Comparison of ENCODE assay signal across 26 cellular contexts in genomic region chr2:199874209-199874608, GRCh38. TPM values are rescaled to one million over a fixed set of nuclear protein-coding genes. Genes with fewer than 3 reads are reported as not detected.
DNase-seq lines count a peak whose midpoint lies in the region; ATAC-seq, FAIRE-seq and TF ChIP-seq lines count a peak whose summit lies in the region.
"Had no signal": no experiment of that assay in that cellular context is flagged by ENCODE, and none has a peak within 500 bp of the region (broad histone marks: within the 10 kb centered on the region; RNA-seq: fewer than 3 reads in every experiment).

No MANE protein-coding gene starts in this region.

- no peaks in the 10 kb centered on the region for H3K36me3 ChIP-seq in HepG2 (replicated peaks in 1 of 2; ENCODE audit: control insufficient read depth in 1 of 2, insufficient read depth in 2 of 2, low read length in 2 of 2)
- no peaks in the 10 kb centered on the region for H3K36me3 ChIP-seq in right lobe of liver
- H3K36me3 ChIP-seq in HEK293 (ENCODE audit: control insufficient read depth in 2 of 2, insufficient read depth in 1 of 2, low read length in 2 of 2): no peaks in the 10 kb centered on the region
- no peaks in the 10 kb centered on the region for H3K36me3 ChIP-seq in K562 (ENCODE audit: control insufficient read depth, insufficient read depth, low read length)
- no peaks in the 10 kb centered on the region for H3K36me3 ChIP-seq in small intestine (ENCODE audit: control insufficient read depth in 2 of 2, insufficient read depth in 2 of 2, low read length in 2 of 2)
- H3K36me3 ChIP-seq: BE2C had no signal

- H3K27me3 ChIP-seq in HepG2 (ENCODE audit: control insufficient read depth in 1 of 2, insufficient read depth in 2 of 2, low read length in 2 of 2) (no peaks in the 10 kb centered on the region; a peak in 1 of 5 replicates), right lobe of liver (no peaks in the 10 kb centered on the region), K562 (ENCODE audit: control insufficient read depth in 2 of 2, insufficient read depth in 2 of 2, low read length in 2 of 2) (no peaks in the 10 kb centered on the region), small intestine (ENCODE audit: control insufficient read depth in 2 of 2, insufficient read depth in 2 of 2, low read length in 2 of 2) (peaks cover 0 to 3% of the 10 kb centered on the region in 2 donors)
- H3K27me3 ChIP-seq: BE2C, BLaER1 had no signal

- H2AFZ ChIP-seq in HepG2 (ENCODE audit: low read length) (no peak overlapping the region), K562 (ENCODE audit: low read depth, low read length) (no peak overlapping the region)

- no peak overlapping the region for H3K27ac ChIP-seq in HepG2 (ENCODE audit: extremely low read length, insufficient read depth, low read length)
- H3K27ac ChIP-seq in right lobe of liver: no peak overlapping the region
- H3K27ac ChIP-seq in HEK293 (ENCODE audit: extremely low read depth, low read depth, low read length): no peak overlapping the region
- no peak overlapping the region for H3K27ac ChIP-seq in K562 (ENCODE audit: extremely low read depth, low read depth, low read length)
- H3K27ac ChIP-seq in small intestine (ENCODE audit: low read depth in 1 of 2, low read length in 1 of 2): no peak overlapping the region
- H3K27ac ChIP-seq: 22Rv1, BLaER1 had no signal

- no TSS peak for BruUV-seq in HepG2 (replicated peaks; lab: Mats Ljungman, UMichigan)
- BruUV-seq in K562 (replicated peaks; lab: Mats Ljungman, UMichigan): no TSS peak

- 64% methylated on average over 1 of the region's 1 CpG for WGBS in HepG2 (ENCODE audit: low lambda C conversion rate)
- 100% methylated on average over 1 of the region's 1 CpG for whole genome bisulfite sequencing in right lobe of liver (ENCODE audit: insufficient coverage, low coverage, low lambda C conversion rate, missing lambda C conversion rate)
- 0% methylated on average over 1 of the region's 1 CpG for WGBS in K562 (ENCODE audit: insufficient coverage, low coverage, missing lambda C conversion rate)
- 92 to 100% (median 100%) methylated on average over 1 of the region's 1 CpG for WGBS in small intestine, 3 donors

- H3K27ac Mint-ChIP-seq in activated T-cell treated with anti-CD3 and anti-CD28 coated beads, Interleukin-2, amount 50 U/mL, for 24 hours: no peak overlapping the region
- H3K27ac Mint-ChIP-seq: CD14-positive monocyte; CD4-positive, alpha-beta memory T cell; CD4-positive, CD25-positive, alpha-beta regulatory T cell; CD8-positive, alpha-beta memory T cell had no signal

- peaks cover 31% of the 10 kb centered on the region for H3K27me3 Mint-ChIP-seq in activated T-cell treated with anti-CD3 and anti-CD28 coated beads, Interleukin-2, amount 50 U/mL, for 24 hours

- DNase-seq in HepG2 (ENCODE audit: low spot score): no peak
- no peak for DNase-seq in right lobe of liver
- DNase-seq in K562 (ENCODE audit: extremely low read depth in 1 of 4, low spot score in 3 of 4): no peak
- DNase-seq in activated CD4-positive, alpha-beta T cell treated with anti-CD3 and anti-CD28 coated beads for 1 hour: no peak
- no peak for DNase-seq in small intestine
- no peak for DNase-seq in activated T-cell treated with anti-CD3 and anti-CD28 coated beads, Interleukin-2, amount 50 U/mL, for 24 hours
- DNase-seq: ACHN; BE2C; C1 segment of cervical spinal cord; CD4-positive, alpha-beta memory T cell; CD4-positive, CD25-positive, alpha-beta regulatory T cell; CD8-positive, alpha-beta memory T cell; COR-L47; DMS 273 treated with DMSO at 0.1 percent for 48 hours; DMS153; DMS53; DMS79; DND-41; EL; GDM1 had no signal

- H3K9ac ChIP-seq in HepG2 (ENCODE audit: insufficient read depth, low read depth, low read length) (no peak overlapping the region), K562 (ENCODE audit: insufficient read depth in 1 of 2, low read depth in 2 of 2, low read length in 2 of 2) (no peak overlapping the region)
- H3K9ac ChIP-seq: BLaER1 had no signal

- no peak for TF ChIP-seq CTCF in HepG2 (CRISPR knock-in tag; IDR thresholded peaks at IDR 0.05)
- TF ChIP-seq CTCF in right lobe of liver (IDR thresholded peaks at IDR 0.05): no peak
- no peak for TF ChIP-seq CTCF in HEK293 (tag by site-specific recombination; IDR thresholded peaks at IDR 0.05)
- TF ChIP-seq CTCF in K562 (IDR thresholded peaks at IDR 0.05 in 2 of 3, conservative IDR thresholded peaks at IDR 0.05 in 1 of 3; ENCODE audit: insufficient read depth in 2 of 3, low read depth in 1 of 3, low read length in 3 of 3): no peak

- H3K4me2 ChIP-seq in HepG2 (ENCODE audit: low read depth, low read length) (no peak overlapping the region), K562 (ENCODE audit: insufficient read depth, low read length) (no peak overlapping the region)
- H3K4me2 ChIP-seq: BLaER1 had no signal

- H3K36me3 Mint-ChIP-seq in activated T-cell treated with anti-CD3 and anti-CD28 coated beads, Interleukin-2, amount 50 U/mL, for 24 hours (ENCODE audit: low read depth): no peaks in the 10 kb centered on the region
- H3K36me3 Mint-ChIP-seq: CD14-positive monocyte had no signal

- no peaks in the 10 kb centered on the region for H4K20me1 ChIP-seq in HepG2 (ENCODE audit: insufficient read depth, low read length)
- no peaks in the 10 kb centered on the region for H4K20me1 ChIP-seq in K562 (replicated peaks; ENCODE audit: control insufficient read depth, insufficient read depth, low read length)
- H4K20me1 ChIP-seq: BLaER1 had no signal

- H3K9me3 Mint-ChIP-seq in activated T-cell treated with anti-CD3 and anti-CD28 coated beads, Interleukin-2, amount 50 U/mL, for 24 hours: peaks cover 11% of the 10 kb centered on the region

- in situ Hi-C loops in HepG2 (cut with HindIII; ENCODE audit: extremely low pct_ligation_motif_present, low pct_unique_long_range_greater_than_20kb): no loop called here
- in situ Hi-C loops in K562 (cut with MboI): no loop called here

- ATAC-seq in HepG2: no peak
- no peak for ATAC-seq in right lobe of liver
- ATAC-seq in K562: no peak

- peak; percentile 8 for FAIRE-seq in HepG2 (lab: Jason Lieb, UNC)
- FAIRE-seq in K562 (lab: Jason Lieb, UNC): no peak
- FAIRE-seq in small intestine (lab: Jason Lieb, UNC): no peak
- FAIRE-seq: GM12891, GM19239 had no signal

- no peaks in the 10 kb centered on the region for H3K79me2 ChIP-seq in HepG2 (ENCODE audit: insufficient read depth, low read length)
- H3K79me2 ChIP-seq in K562 (ENCODE audit: control insufficient read depth, insufficient read depth, low read length): no peaks in the 10 kb centered on the region

- CTCF ChIA-PET in HepG2 (lab: Yijun Ruan, JAX; ENCODE audit: low intra/inter-chr PET ratio, low total read pairs): no interaction called here
- CTCF ChIA-PET in HEK293 (lab: Yijun Ruan, JAX): no interaction called here
- CTCF ChIA-PET in K562 (lab: Yijun Ruan, JAX; ENCODE audit: low intra/inter-chr PET ratio): no interaction called here

- TF ChIP-seq EP300 in HepG2 (IDR thresholded peaks at IDR 0.05; ENCODE audit: low read depth in 2 of 2, low read length in 2 of 2) (no peak), HepG2 (CRISPR knock-in tag; IDR thresholded peaks at IDR 0.05; ENCODE audit: borderline replicate concordance) (no peak), K562 (IDR thresholded peaks at IDR 0.05; ENCODE audit: low read length) (no peak)

- POLR2A ChIA-PET in HepG2 (lab: Yijun Ruan, JAX) (no interaction called here), HEK293 (lab: Yijun Ruan, JAX) (no interaction called here), K562 (lab: Yijun Ruan, JAX) (interaction anchor here (0.6 kb wide), 2 partner anchors 89 to 652 kb away, joined by 3 read pairs; partner anchors contain the start of gene SGO2)

- no peak for TF ChIP-seq POLR2A in HepG2 (IDR thresholded peaks at IDR 0.05; ENCODE audit: insufficient read depth in 1 of 2, low read depth in 2 of 2, low read length in 2 of 2)
- no peak for TF ChIP-seq POLR2A in right lobe of liver (IDR thresholded peaks at IDR 0.05)
- TF ChIP-seq POLR2A in K562 (conservative IDR thresholded peaks at IDR 0.05): no peak

- no peaks in the 10 kb centered on the region for H3K4me1 Mint-ChIP-seq in activated T-cell treated with anti-CD3 and anti-CD28 coated beads, Interleukin-2, amount 50 U/mL, for 24 hours (ENCODE audit: low read depth)
- H3K4me1 Mint-ChIP-seq: CD4-positive, alpha-beta memory T cell; CD4-positive, CD25-positive, alpha-beta regulatory T cell; CD8-positive, alpha-beta memory T cell had no signal

- H3K4me1 ChIP-seq in HepG2 (ENCODE audit: insufficient read depth, low read length): no peaks in the 10 kb centered on the region
- no peaks in the 10 kb centered on the region for H3K4me1 ChIP-seq in right lobe of liver
- H3K4me1 ChIP-seq in HEK293 (ENCODE audit: control insufficient read depth, insufficient read depth, low read length): no peaks in the 10 kb centered on the region
- H3K4me1 ChIP-seq in K562 (replicated peaks in 1 of 2; ENCODE audit: control insufficient read depth in 2 of 2, insufficient read depth in 2 of 2, low read length in 2 of 2): no peaks in the 10 kb centered on the region
- H3K4me1 ChIP-seq in small intestine (ENCODE audit: control insufficient read depth in 2 of 2, insufficient read depth in 1 of 2, low read depth in 1 of 2, low read length in 1 of 2): no peaks in the 10 kb centered on the region
- H3K4me1 ChIP-seq: BE2C had no signal

- no peaks in the 10 kb centered on the region for H3K9me1 ChIP-seq in K562 (ENCODE audit: control insufficient read depth, insufficient read depth, low read length)

- TF ChIP-seq RAD21 in HepG2 (CRISPR knock-in tag; IDR thresholded peaks at IDR 0.05) (no peak), K562 (CRISPR knock-in tag; conservative IDR thresholded peaks at IDR 0.05 in 1 of 2, IDR thresholded peaks at IDR 0.05 in 1 of 2) (no peak)

- H3K4me3 Mint-ChIP-seq in activated T-cell treated with anti-CD3 and anti-CD28 coated beads, Interleukin-2, amount 50 U/mL, for 24 hours: no peak overlapping the region
- H3K4me3 Mint-ChIP-seq: CD14-positive monocyte; CD4-positive, alpha-beta memory T cell; CD8-positive, alpha-beta memory T cell had no signal

- no peak overlapping the region for H3K4me3 ChIP-seq in HepG2 (replicated peaks in 1 of 3; ENCODE audit: insufficient read depth in 1 of 3, low read depth in 2 of 3, low read length in 3 of 3)
- H3K4me3 ChIP-seq in right lobe of liver: no peak overlapping the region
- H3K4me3 ChIP-seq in HEK293 (ENCODE audit: low read depth, low read length): no peak overlapping the region
- H3K4me3 ChIP-seq in K562: no peak overlapping the region
- no peak overlapping the region for H3K4me3 ChIP-seq in small intestine (ENCODE audit: low read depth in 1 of 2, low read length in 2 of 2)
- H3K4me3 ChIP-seq: BLaER1 had no signal

- intact Hi-C loops in HepG2 (cut with micrococcal nuclease; ENCODE audit: unreplicated experiment): no loop called here
- intact Hi-C loops in right lobe of liver (cut with DNase I): no loop called here
- intact Hi-C loops in K562 (cut with micrococcal nuclease): no loop called here

- H3K9me3 ChIP-seq in HepG2 (ENCODE audit: low read length) (peaks cover 19% of the 10 kb centered on the region), right lobe of liver (no peaks in the 10 kb centered on the region), HEK293 (ENCODE audit: control insufficient read depth, insufficient read depth, low read depth, low read length) (no peaks in the 10 kb centered on the region), K562 (replicated peaks; ENCODE audit: control insufficient read depth, insufficient read depth, low read depth, low read length) (no peaks in the 10 kb centered on the region; the same call in 1 of the 2 replicates), small intestine (ENCODE audit: control insufficient read depth, low read depth) (no peaks in the 10 kb centered on the region)

RNA-seq across cellular contexts. Expression of gene FTCDNL1, which starts 23.2 kb away (rescaled TPM):
- total RNA-seq in HepG2 (2016; rRNA removed; fragmentation: Illumina TruSeq; extraction: Trizol) (1.1 and 1.4 TPM in 2 replicates), right lobe of liver (1 to 10 TPM; 2.7 to 8.7 (median 6.7) TPM), K562 (2014; rRNA removed) (0.41 and 0.45 TPM in 2 replicates), K562 (2014; rRNA removed; fragmentation: Illumina TruSeq; extraction: Trizol) (0.29 and 0.35 TPM in 2 replicates), K562 (2015; rRNA removed; fragmentation: Illumina TruSeq; extraction: Trizol) (0.29 and 0.64 TPM in 2 replicates), K562 (2021) (0.58 and 1.0 TPM in 2 replicates)
- 3.0 and 3.3 TPM in 2 replicates for total RNA-seq in HepG2 (2016; cell fraction: cytosol; rRNA removed; fragmentation: Illumina TruSeq; extraction: Trizol; ENCODE audit: low read depth)
- total RNA-seq in HepG2 (2016; cell fraction: insoluble cytoplasmic fraction; rRNA removed; fragmentation: Illumina TruSeq; extraction: Trizol): 1.4 TPM in 2 replicates
- 2.4 and 4.0 TPM in 2 replicates for total RNA-seq in HepG2 (2016; cell fraction: membrane; rRNA removed; fragmentation: Illumina TruSeq; extraction: Trizol)
- total RNA-seq in HepG2 (2016; cell fraction: nucleus; rRNA removed; fragmentation: Illumina TruSeq; extraction: Trizol): 0.65 and 1.5 TPM in 2 replicates
- polyA plus RNA-seq in HepG2 (2011; rRNA removed) (0.65 and 0.98 TPM in 2 replicates), K562 (2011; rRNA removed) (0.47 and 0.70 TPM in 2 replicates), K562 (2014; fragmentation: Illumina TruSeq; extraction: Trizol) (0.30 and 0.44 TPM in 2 replicates), K562 (2014; fragmentation: Nextera tagmentation; extraction: Ambion mirVana) (under 1 TPM; 0.32 to 0.37 TPM), K562 (2014; rRNA removed) (0.13 and 0.69 TPM in 2 replicates), small intestine (under 1 TPM; 0.54 to 0.89 (median 0.81) TPM)
- polyA plus RNA-seq in HepG2 (2011; cell fraction: cytosol; rRNA removed): 0.35 and 0.40 TPM in 2 replicates
- 0.76 TPM in 1 of 2 replicates, not detected in the other for polyA plus RNA-seq in HepG2 (2011; cell fraction: nucleus; rRNA removed)
- 0.35 and 1.4 TPM in 2 replicates for polyA plus RNA-seq in HepG2 (2012)
- polyA plus RNA-seq in HepG2 (2016; cell fraction: cytosol; fragmentation: Illumina TruSeq; extraction: Trizol; ENCODE audit: low read depth): 4.0 and 4.1 TPM in 2 replicates
- polyA plus RNA-seq in HepG2 (2016; cell fraction: insoluble cytoplasmic fraction; fragmentation: Illumina TruSeq; extraction: Trizol; ENCODE audit: low read depth): 1.3 and 1.6 TPM in 2 replicates
- 3.6 and 4.4 TPM in 2 replicates for polyA plus RNA-seq in HepG2 (2016; cell fraction: membrane; fragmentation: Illumina TruSeq; extraction: Trizol; ENCODE audit: low read depth)
- 0.53 and 0.70 TPM in 2 replicates for polyA plus RNA-seq in HepG2 (2016; cell fraction: nucleus; fragmentation: Illumina TruSeq; extraction: Trizol; ENCODE audit: insufficient read depth, low read depth)
- polyA minus RNA-seq in HepG2 (2011; rRNA and poly(A)+ RNA removed; ENCODE audit: low replicate concordance): 1.0 and 1.4 TPM in 2 replicates
- 0.69 TPM in 1 of 2 replicates, not detected in the other for polyA minus RNA-seq in HepG2 (2011; cell fraction: cytosol; rRNA and poly(A)+ RNA removed)
- polyA minus RNA-seq in HepG2 (2011; cell fraction: nucleus; rRNA and poly(A)+ RNA removed): 0.52 and 3.4 TPM in 2 replicates
- 0.44 TPM in 2 replicates for total RNA-seq in K562 (2011; cell fraction: chromatin; rRNA removed; ENCODE audit: low replicate concordance)
- 0.17 and 0.39 TPM in 2 replicates for total RNA-seq in K562 (2011; cell fraction: nucleolus; rRNA removed)
- 0.38 TPM in 1 of 2 replicates, not detected in the other for total RNA-seq in K562 (2011; cell fraction: nucleoplasm; rRNA removed)
- 0.13 and 0.60 TPM in 2 replicates for polyA plus RNA-seq in K562 (2011; cell fraction: cytosol; rRNA removed)
- polyA plus RNA-seq in K562 (2011; cell fraction: nucleus; rRNA removed): 0.20 and 0.38 TPM in 2 replicates
- polyA plus RNA-seq in K562 (2012): 0.59 and 1.3 TPM in 2 replicates
- 0.81 and 1.8 TPM in 2 replicates for polyA minus RNA-seq in K562 (2011; rRNA and poly(A)+ RNA removed)
- not detected in 2 replicates for polyA minus RNA-seq in K562 (2011; cell fraction: cytosol; rRNA and poly(A)+ RNA removed)
- polyA minus RNA-seq in K562 (2011; cell fraction: nucleus; rRNA and poly(A)+ RNA removed): 0.54 and 1.7 TPM in 2 replicates

RNA-seq across cellular contexts. Expression of gene C2orf69, which starts 36.9 kb away (rescaled TPM):
- total RNA-seq in HepG2 (2016; rRNA removed; fragmentation: Illumina TruSeq; extraction: Trizol) (19.3 and 24.2 TPM in 2 replicates), right lobe of liver (1 to 10 TPM; 5.8 to 7.9 (median 6.9) TPM), K562 (2014; rRNA removed) (4.0 and 6.2 TPM in 2 replicates), K562 (2014; rRNA removed; fragmentation: Illumina TruSeq; extraction: Trizol) (9.8 and 10.1 TPM in 2 replicates), K562 (2015; rRNA removed; fragmentation: Illumina TruSeq; extraction: Trizol) (7.7 and 9.1 TPM in 2 replicates), K562 (2021) (7.4 and 8.5 TPM in 2 replicates)
- total RNA-seq in HepG2 (2016; cell fraction: cytosol; rRNA removed; fragmentation: Illumina TruSeq; extraction: Trizol; ENCODE audit: low read depth): 4.9 and 5.3 TPM in 2 replicates
- total RNA-seq in HepG2 (2016; cell fraction: insoluble cytoplasmic fraction; rRNA removed; fragmentation: Illumina TruSeq; extraction: Trizol): 19.4 and 23.1 TPM in 2 replicates
- 22.5 and 26.7 TPM in 2 replicates for total RNA-seq in HepG2 (2016; cell fraction: membrane; rRNA removed; fragmentation: Illumina TruSeq; extraction: Trizol)
- 13.2 and 15.3 TPM in 2 replicates for total RNA-seq in HepG2 (2016; cell fraction: nucleus; rRNA removed; fragmentation: Illumina TruSeq; extraction: Trizol)
- polyA plus RNA-seq in HepG2 (2011; rRNA removed) (3.5 and 4.8 TPM in 2 replicates), K562 (2011; rRNA removed) (4.7 and 5.7 TPM in 2 replicates), K562 (2014; fragmentation: Illumina TruSeq; extraction: Trizol) (5.4 and 6.0 TPM in 2 replicates), K562 (2014; fragmentation: Nextera tagmentation; extraction: Ambion mirVana) (1 to 10 TPM; 3.4 to 4.3 TPM), K562 (2014; rRNA removed) (4.3 and 4.9 TPM in 2 replicates), small intestine (1 to 10 TPM; 6.8 to 8.3 (median 7.7) TPM)
- 2.3 and 2.4 TPM in 2 replicates for polyA plus RNA-seq in HepG2 (2011; cell fraction: cytosol; rRNA removed)
- polyA plus RNA-seq in HepG2 (2011; cell fraction: nucleus; rRNA removed): 1.9 and 3.0 TPM in 2 replicates
- 11.0 and 12.1 TPM in 2 replicates for polyA plus RNA-seq in HepG2 (2012)
- 4.6 and 4.7 TPM in 2 replicates for polyA plus RNA-seq in HepG2 (2016; cell fraction: cytosol; fragmentation: Illumina TruSeq; extraction: Trizol; ENCODE audit: low read depth)
- polyA plus RNA-seq in HepG2 (2016; cell fraction: insoluble cytoplasmic fraction; fragmentation: Illumina TruSeq; extraction: Trizol; ENCODE audit: low read depth): 23.9 and 24.0 TPM in 2 replicates
- 13.9 and 16.3 TPM in 2 replicates for polyA plus RNA-seq in HepG2 (2016; cell fraction: membrane; fragmentation: Illumina TruSeq; extraction: Trizol; ENCODE audit: low read depth)
- 15.4 and 18.7 TPM in 2 replicates for polyA plus RNA-seq in HepG2 (2016; cell fraction: nucleus; fragmentation: Illumina TruSeq; extraction: Trizol; ENCODE audit: insufficient read depth, low read depth)
- polyA minus RNA-seq in HepG2 (2011; rRNA and poly(A)+ RNA removed; ENCODE audit: low replicate concordance): 1.9 and 5.7 TPM in 2 replicates
- 7.8 and 7.9 TPM in 2 replicates for polyA minus RNA-seq in HepG2 (2011; cell fraction: cytosol; rRNA and poly(A)+ RNA removed)
- 8.2 and 9.7 TPM in 2 replicates for polyA minus RNA-seq in HepG2 (2011; cell fraction: nucleus; rRNA and poly(A)+ RNA removed)
- 2.5 and 10.7 TPM in 2 replicates for total RNA-seq in K562 (2011; cell fraction: chromatin; rRNA removed; ENCODE audit: low replicate concordance)
- 2.0 and 3.4 TPM in 2 replicates for total RNA-seq in K562 (2011; cell fraction: nucleolus; rRNA removed)
- total RNA-seq in K562 (2011; cell fraction: nucleoplasm; rRNA removed): 5.7 and 10.3 TPM in 2 replicates
- 2.0 and 3.4 TPM in 2 replicates for polyA plus RNA-seq in K562 (2011; cell fraction: cytosol; rRNA removed)
- polyA plus RNA-seq in K562 (2011; cell fraction: nucleus; rRNA removed): 2.2 and 2.6 TPM in 2 replicates
- 4.5 and 6.5 TPM in 2 replicates for polyA plus RNA-seq in K562 (2012)
- polyA minus RNA-seq in K562 (2011; rRNA and poly(A)+ RNA removed): 5.1 and 6.6 TPM in 2 replicates
- polyA minus RNA-seq in K562 (2011; cell fraction: cytosol; rRNA and poly(A)+ RNA removed): 3.3 and 3.6 TPM in 2 replicates
- 5.1 and 6.0 TPM in 2 replicates for polyA minus RNA-seq in K562 (2011; cell fraction: nucleus; rRNA and poly(A)+ RNA removed)

Comparison
In these comparisons a context has a peak if more than half of its experiments do, and no peak if none do; other contexts are left out.
1. Of the 241 proteins assayed by ChIP-seq in both HepG2 and K562: peak only in HepG2: none; only in K562: CBX5; in both: none; in neither: 240.